19 cellular contexts compared by ENCODE assay signal in the genomic region with DNA sequence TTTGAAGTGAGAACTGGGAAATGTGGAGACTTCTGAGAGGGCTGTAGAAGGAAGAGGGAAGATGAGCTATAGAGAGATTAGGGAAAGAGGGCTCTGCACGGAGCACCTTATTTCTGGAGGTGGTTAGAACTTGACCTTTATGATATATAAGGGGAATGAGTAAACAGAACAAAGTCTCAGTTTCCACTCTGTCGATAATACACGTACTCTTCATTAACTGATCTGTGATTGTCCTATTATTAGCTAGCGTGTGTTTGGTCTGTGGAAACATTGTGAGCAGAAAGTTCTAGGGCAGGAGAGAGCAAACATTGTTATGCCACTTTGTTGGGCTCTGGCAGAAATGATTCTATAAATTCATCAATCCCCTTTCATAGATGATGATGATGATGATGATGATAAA.
DNase-seq lines count a peak whose midpoint lies in the region; ATAC-seq and TF ChIP-seq lines count a peak whose summit lies in the region.
"Had no signal": no experiment of that assay in that cellular context is flagged by ENCODE, and none has a peak within 500 bp of the region (broad histone marks: within the 10 kb centered on the region; RNA-seq: fewer than 3 reads in every experiment).

No MANE protein-coding gene starts in this region.

- H3K4me1 ChIP-seq in OCI-LY3 (ENCODE audit: low read length) (peaks cover 82% of the 10 kb centered on the region), hepatocyte (ENCODE audit: insufficient read depth) (peaks cover 29% of the 10 kb centered on the region), ovary (ENCODE audit: insufficient read depth) (no peaks in the 10 kb centered on the region), colonic mucosa (peaks cover 4% of the 10 kb centered on the region)

- H4K20me1 ChIP-seq in OCI-LY3 (ENCODE audit: insufficient read depth, low read length) (no peaks in the 10 kb centered on the region), hepatocyte (ENCODE audit: insufficient read depth, poor library complexity, severe bottlenecking) (no peaks in the 10 kb centered on the region)

- no peaks in the 10 kb centered on the region for H3K36me3 ChIP-seq in OCI-LY3 (replicated peaks; ENCODE audit: low read depth, low read length)
- no peaks in the 10 kb centered on the region for H3K36me3 ChIP-seq in hepatocyte (replicated peaks; ENCODE audit: insufficient read depth, low read depth)
- no peaks in the 10 kb centered on the region for H3K36me3 ChIP-seq in ovary
- no peaks in the 10 kb centered on the region for H3K36me3 ChIP-seq in colonic mucosa

- no peaks in the 10 kb centered on the region for H3K79me2 ChIP-seq in OCI-LY3 (ENCODE audit: low read length)
- no peaks in the 10 kb centered on the region for H3K79me2 ChIP-seq in hepatocyte

- DNase-seq in hepatocyte (ENCODE audit: low spot score) (no peak), ovary (no peak), colonic mucosa (no peak)
- no peak for DNase-seq in stimulated activated CD4-positive, alpha-beta T cell treated with anti-CD3 and anti-CD28 coated beads, Interleukin-12 subunit alpha, Interleukin-12 subunit beta, amount 100 ng/mL, for 4 hours
- no peak for DNase-seq in activated CD4-positive, CD25-positive, alpha-beta regulatory T cell (lab: John Stamatoyannopoulos, UW)
- DNase-seq: AML-193; Caco-2; CD4-positive, CD25-positive, alpha-beta regulatory T cell; HCEC 1CT; NCI-H1092 treated with DMSO at 0.1 percent for 48 hours; NCI-H146; NCI-H2029 treated with DMSO at 0.1 percent for 48 hours; NCI-H2171; NCI-H526 treated with DMSO at 0.1 percent for 48 hours; SHP77 treated with DMSO at 0.1 percent for 48 hours; T-helper 1 cell had no signal

- WGBS in hepatocyte (ENCODE audit: low lambda C conversion rate, missing lambda C conversion rate) = 63% methylated on average over 4 of the region's 4 CpGs
- 92 to 95% (median 95%) methylated on average over 4 of the region's 4 CpGs for WGBS in ovary, 3 donors

- H3K9ac ChIP-seq in OCI-LY3 (ENCODE audit: low read length) (peak overlapping the region; percentile 93), colonic mucosa (ENCODE audit: low read depth in 2 of 2, low read length in 2 of 2) (no peak overlapping the region)

- H3K27ac ChIP-seq in OCI-LY3 (ENCODE audit: low read length) = peak overlapping the region; percentile 98
- peak overlapping the region; percentile 8 for H3K27ac ChIP-seq in hepatocyte
- H3K27ac ChIP-seq in ovary = no peak overlapping the region
- no peak overlapping the region for H3K27ac ChIP-seq in colonic mucosa

- H3K27me3 ChIP-seq in OCI-LY3 (ENCODE audit: low read depth, low read length) (no peaks in the 10 kb centered on the region), hepatocyte (no peaks in the 10 kb centered on the region), ovary (no peaks in the 10 kb centered on the region), colonic mucosa (no peaks in the 10 kb centered on the region)

- H3K4me3 ChIP-seq in OCI-LY3 (ENCODE audit: low read length) (no peak overlapping the region), hepatocyte (no peak overlapping the region), ovary (no peak overlapping the region), colonic mucosa (no peak overlapping the region)
- H3K4me3 ChIP-seq: GM23338 had no signal

- H3K9me3 ChIP-seq in OCI-LY3 (ENCODE audit: insufficient read depth, low read length) (no peaks in the 10 kb centered on the region), hepatocyte (ENCODE audit: low read depth) (no peaks in the 10 kb centered on the region), ovary (no peaks in the 10 kb centered on the region), colonic mucosa (no peaks in the 10 kb centered on the region)
- H3K9me3 ChIP-seq: Caco-2 had no signal

- TF ChIP-seq POLR2A in ovary (IDR thresholded peaks at IDR 0.05) = no peak

- H3K9me2 ChIP-seq in hepatocyte (replicated peaks; ENCODE audit: insufficient read depth) = no peaks in the 10 kb centered on the region

- peak overlapping the region; percentile 18 for H3K4me2 ChIP-seq in OCI-LY3 (ENCODE audit: low read length)
- H3K4me2 ChIP-seq in hepatocyte = no peak overlapping the region
- H3K4me2 ChIP-seq: GM23338 had no signal

- intact Hi-C loops in ovary (cut with DNase I) = no loop called here
- intact Hi-C loops in colonic mucosa (cut with DNase I) = no loop called here

- TF ChIP-seq CTCF in OCI-LY3 (IDR thresholded peaks at IDR 0.05; ENCODE audit: low read depth, low read length) (no peak), hepatocyte (IDR thresholded peaks at IDR 0.05; ENCODE audit: poor library complexity) (no peak), ovary (IDR thresholded peaks at IDR 0.05) (no peak), colonic mucosa (IDR thresholded peaks at IDR 0.05) (no peak)

- peak; percentile 37 for ATAC-seq in GM19351 (IDR thresholded peaks at IDR 0.05; ENCODE audit: unreplicated experiment)
- ATAC-seq: GM23338 had no signal

- H2AFZ ChIP-seq in OCI-LY3 (ENCODE audit: low read depth, low read length) (no peak overlapping the region), hepatocyte (no peak overlapping the region)
- H2AFZ ChIP-seq: GM23338 had no signal

- TF ChIP-seq EP300 in ovary (IDR thresholded peaks at IDR 0.05) = no peak

Comparison
In these comparisons a context has a peak if more than half of its experiments do, and no peak if none do; other contexts are left out.
1. H3K27ac ChIP-seq: peak in OCI-LY3 (single experiment) and hepatocyte (single experiment); none in ovary (0 of 2) and colonic mucosa (single experiment).